Comparison of ENCODE assay signal across 33 cellular contexts in genomic region chr12:14332482-14332881, GRCh38.
"Had no signal": no experiment of that assay in that cellular context is flagged by ENCODE, and none has a peak within 500 bp of the region (broad histone marks: within the 10 kb centered on the region; RNA-seq: fewer than 3 reads in every experiment).

No MANE protein-coding gene starts in this region.

- H3K27me3 ChIP-seq: adrenal gland, ascending aorta, body of pancreas, brain microvascular endothelial cell, breast epithelium, cardiac muscle cell had no signal

- H3K4me1 ChIP-seq: adrenal gland, ascending aorta, body of pancreas, breast epithelium had no signal

- H3K27ac ChIP-seq: adrenal gland, ascending aorta, body of pancreas, brain microvascular endothelial cell, breast epithelium, cardiac muscle cell had no signal

- ATAC-seq: activated naive CD4-positive, alpha-beta T cell treated with anti-CD3 and anti-CD28 coated beads, Interleukin-2, amount 50 U/mL, for 72 hours; activated naive CD8-positive, alpha-beta T cell treated with anti-CD3 and anti-CD28 coated beads, Interleukin-2, amount 50 U/mL, for 24 hours; activated T-cell treated with anti-CD3 and anti-CD28 coated beads, Interleukin-2, amount 50 U/mL, for 4 hours; activated T-cell treated with anti-CD3 and anti-CD28 coated beads, Interleukin-2, amount 50 U/mL, for 72 hours; activated T-helper 17 cell treated with anti-CD3 and anti-CD28 coated beads, Interleukin-2, amount 50 U/mL, for 72 hours; body of pancreas had no signal

- H3K4me3 ChIP-seq: adrenal gland, ascending aorta, body of pancreas, breast epithelium, cardiac muscle cell had no signal

- FAIRE-seq: astrocyte, bronchial epithelial cell had no signal

- H3K9me3 ChIP-seq: adrenal gland had no signal

- DNase-seq: activated effector memory CD4-positive, alpha-beta T cell treated with anti-CD3 and anti-CD28 coated beads, Interleukin-2, amount 50 U/mL, for 16 hours; activated effector memory CD4-positive, alpha-beta T cell treated with Interleukin-2 at 50 U/mL for 16 hours; activated gamma-delta T cell; activated gamma-delta T cell treated with Interleukin-2 at 50 U/mL for 16 hours; activated naive CD4-positive, alpha-beta T cell; activated naive CD4-positive, alpha-beta T cell treated with anti-CD3 and anti-CD28 coated beads for 36 hours; activated naive CD4-positive, alpha-beta T cell treated with anti-CD3 and anti-CD28 coated beads, Interleukin-2, amount 10 ng/mL, durations not matched to agents 7 days and 5 days; activated naive CD4-positive, alpha-beta T cell treated with anti-CD3 and anti-CD28 coated beads, Interleukin-2, amount 50 U/mL, for 16 hours; activated naive CD4-positive, alpha-beta T cell treated with Interleukin-2 at 50 U/mL for 16 hours; activated naive CD8-positive, alpha-beta T cell treated with anti-CD3 and anti-CD28 coated beads for 36 hours; activated naive CD8-positive, alpha-beta T cell treated with anti-CD3 and anti-CD28 coated beads, Interleukin-2, amount 10 ng/mL, durations not matched to agents 7 days and 5 days; activated naive CD8-positive, alpha-beta T cell treated with anti-CD3 and anti-CD28 coated beads, Interleukin-2, amount 50 U/mL, for 24 hours; activated T-cell treated with anti-CD3 and anti-CD28 coated beads, Interleukin-2, amount 50 U/mL, for 24 hours; activated T-cell treated with anti-CD3 and anti-CD28 coated beads, Interleukin-2, amount 50 U/mL, for 4 hours; activated T-cell treated with anti-CD3 and anti-CD28 coated beads, Interleukin-2, amount 50 U/mL, for 48 hours; activated T-cell treated with anti-CD3 and anti-CD28 coated beads, Interleukin-2, amount 50 U/mL, for 72 hours; adrenal gland; amniotic stem cell; amygdala; anterior cingulate cortex; aorta; body of pancreas; brain microvascular endothelial cell; caudate nucleus; central memory CD4-positive, alpha-beta T cell; cerebellar nuclear complex had no signal

- H3K36me3 ChIP-seq: adrenal gland, ascending aorta, brain microvascular endothelial cell, breast epithelium, cardiac muscle cell had no signal
